In genomic region chr12:103350116-103350515, GRCh38 we compare ENCODE assay signal across 28 cellular contexts.
"Had no signal": no experiment of that assay in that cellular context is flagged by ENCODE, and none has a peak within 500 bp of the region (broad histone marks: within the 10 kb centered on the region; RNA-seq: fewer than 3 reads in every experiment).

No MANE protein-coding gene starts in this region.

- H3K4me3 ChIP-seq: left ventricle myocardium inferior, lung, mucosa of descending colon, pancreas, prostate gland, sigmoid colon, spleen, suprapubic skin, thoracic aorta, tibial artery, uterus had no signal

- H3K9me3 Mint-ChIP-seq: nephron; stimulated activated naive CD8-positive, alpha-beta T cell treated with anti-CD3 and anti-CD28 coated beads, Interleukin-15, Interleukin-2, amounts not matched to agents 100 ng/mL and 50 ng/mL, for 24 hours had no signal

- H3K4me1 ChIP-seq: left ventricle myocardium inferior, pancreas, prostate gland, sigmoid colon, spleen, suprapubic skin, tibial artery, uterus had no signal

- H3K36me3 ChIP-seq: left ventricle myocardium inferior, pancreas, prostate gland, sigmoid colon, suprapubic skin, thoracic aorta, tibial artery, uterus had no signal

- H3K4me1 Mint-ChIP-seq: nephron had no signal

- ATAC-seq: mucosa of descending colon; naive thymus-derived CD4-positive, alpha-beta T cell; pancreas; right cardiac atrium; stimulated activated effector memory CD8-positive, alpha-beta T cell treated with anti-CD3 and anti-CD28 coated beads, Interleukin-12 subunit alpha, Interleukin-12 subunit beta, amount 100 ng/mL, for 72 hours had no signal

- H3K9me3 ChIP-seq: mucosa of descending colon, pancreas, prostate gland, sigmoid colon, suprapubic skin, thoracic aorta, tibial artery, uterus had no signal

- H3K27me3 ChIP-seq: pancreas, sigmoid colon, spleen, suprapubic skin, tibial artery, uterus had no signal

- H3K27me3 Mint-ChIP-seq: naive thymus-derived CD4-positive, alpha-beta T cell; stimulated activated naive CD8-positive, alpha-beta T cell treated with anti-CD3 and anti-CD28 coated beads, Interleukin-15, Interleukin-2, amounts not matched to agents 100 ng/mL and 50 ng/mL, for 24 hours had no signal

- DNase-seq: hypothalamus; immature natural killer cell; kidney; left ventricle myocardium inferior; midbrain; mucosa of descending colon; naive thymus-derived CD4-positive, alpha-beta T cell; nucleus accumbens; pancreas; posterior cingulate gyrus; retina; right cardiac atrium; sigmoid colon; small intestine; spleen; stimulated activated CD4-positive, alpha-beta T cell treated with anti-CD3 and anti-CD28 coated beads, Interleukin-4, amount 100 ng/mL, for 24 hours; stimulated activated naive CD4-positive, alpha-beta T cell; tibial artery; uterus had no signal

- H3K36me3 Mint-ChIP-seq: immature natural killer cell; stimulated activated effector memory CD8-positive, alpha-beta T cell treated with anti-CD3 and anti-CD28 coated beads, Interleukin-12 subunit alpha, Interleukin-12 subunit beta, amount 100 ng/mL, for 72 hours; type B pancreatic cell had no signal

- H3K27ac ChIP-seq: left ventricle myocardium inferior, pancreas, prostate gland, sigmoid colon, spleen, suprapubic skin, thoracic aorta, tibial artery, uterus had no signal

- H3K4me3 Mint-ChIP-seq: immature natural killer cell; naive thymus-derived CD4-positive, alpha-beta T cell; nephron; neural crest cell; stimulated activated effector memory CD8-positive, alpha-beta T cell treated with anti-CD3 and anti-CD28 coated beads, Interleukin-12 subunit alpha, Interleukin-12 subunit beta, amount 100 ng/mL, for 72 hours; stimulated activated naive CD8-positive, alpha-beta T cell treated with anti-CD3 and anti-CD28 coated beads, Interleukin-15, Interleukin-2, amounts not matched to agents 100 ng/mL and 50 ng/mL, for 24 hours; type B pancreatic cell had no signal

- H3K27ac Mint-ChIP-seq: immature natural killer cell; naive thymus-derived CD4-positive, alpha-beta T cell; nephron; stimulated activated effector memory CD8-positive, alpha-beta T cell treated with anti-CD3 and anti-CD28 coated beads, Interleukin-12 subunit alpha, Interleukin-12 subunit beta, amount 100 ng/mL, for 72 hours; stimulated activated naive CD8-positive, alpha-beta T cell treated with anti-CD3 and anti-CD28 coated beads, Interleukin-15, Interleukin-2, amounts not matched to agents 100 ng/mL and 50 ng/mL, for 24 hours; type B pancreatic cell had no signal
